In genomic region chr10:2079603-2080078, GRCh38 we compare ENCODE assay signal across 18 cellular contexts.
A peak's percentile ranks its signal among the peaks of the same experiment; 100 is the strongest.
DNase-seq lines count a peak whose midpoint lies in the region; ATAC-seq, FAIRE-seq and TF ChIP-seq lines count a peak whose summit lies in the region.
"Had no signal": no experiment of that assay in that cellular context is flagged by ENCODE, and none has a peak within 500 bp of the region (broad histone marks: within the 10 kb centered on the region; RNA-seq: fewer than 3 reads in every experiment).

No MANE protein-coding gene starts in this region.

- no peaks in the 10 kb centered on the region for H3K9me3 ChIP-seq in small intestine (ENCODE audit: control insufficient read depth, low read depth)
- H3K9me3 ChIP-seq: left lung, ovary, transverse colon had no signal

- no peak overlapping the region for H3K27ac Mint-ChIP-seq in chondrocyte (ENCODE audit: unreplicated experiment)
- H3K27ac Mint-ChIP-seq: activated B cell treated with CpG ODN at 0.5 μM for 24 hours; stimulated activated effector memory CD8-positive, alpha-beta T cell treated with anti-CD3 and anti-CD28 coated beads, Interleukin-12 subunit alpha, Interleukin-12 subunit beta, amount 100 ng/mL, for 72 hours; T-helper 1 cell treated with Interleukin-12 subunit alpha and Interleukin-12 subunit beta and Interleukin-4 antibody, amounts not matched to agents 30 μg/mL and 1 μg/mL, for 36 hours had no signal

- H3K27me3 ChIP-seq in small intestine (ENCODE audit: control insufficient read depth in 2 of 2, insufficient read depth in 2 of 2, low read length in 2 of 2), result no peaks in the 10 kb centered on the region
- H3K27me3 ChIP-seq: left lung, ovary, transverse colon had no signal

- peaks cover 2 to 4% of the 10 kb centered on the region in 2 donors for H3K4me1 ChIP-seq in small intestine (ENCODE audit: control insufficient read depth in 2 of 2, insufficient read depth in 1 of 2, low read depth in 1 of 2, low read length in 1 of 2)
- H3K4me1 ChIP-seq: left lung, transverse colon had no signal

- H3K27ac ChIP-seq in small intestine (ENCODE audit: low read depth in 1 of 2, low read length in 1 of 2), result peak overlapping the region; percentile 39 to 41
- H3K27ac ChIP-seq: left lung, ovary, transverse colon had no signal

- ATAC-seq in HG02943 (IDR thresholded peaks at IDR 0.05; ENCODE audit: low read depth, unreplicated experiment) (peak; percentile 84), HG02571 (IDR thresholded peaks at IDR 0.05; ENCODE audit: unreplicated experiment) (no peak)
- ATAC-seq: left lung; Right ventricle myocardium inferior; stimulated activated effector memory CD8-positive, alpha-beta T cell treated with anti-CD3 and anti-CD28 coated beads, Interleukin-12 subunit alpha, Interleukin-12 subunit beta, amount 100 ng/mL, for 72 hours had no signal

- FAIRE-seq in GM19239 (lab: Jason Lieb, UNC) (peak; percentile 52), small intestine (lab: Jason Lieb, UNC) (no peak)

- no peak overlapping the region for H3K4me3 ChIP-seq in small intestine (ENCODE audit: low read depth in 1 of 2, low read length in 2 of 2)
- H3K4me3 ChIP-seq: left lung, ovary, transverse colon had no signal

- 12 to 55% (median 27%) methylated on average over 4 of the region's 4 CpGs for WGBS in small intestine, 3 donors

- no peaks in the 10 kb centered on the region for H3K36me3 ChIP-seq in small intestine (ENCODE audit: control insufficient read depth in 2 of 2, insufficient read depth in 2 of 2, low read length in 2 of 2)
- H3K36me3 ChIP-seq: left lung, ovary, transverse colon had no signal

- H3K4me1 Mint-ChIP-seq in chondrocyte (ENCODE audit: low read depth), result peaks cover 13% of the 10 kb centered on the region
- H3K4me1 Mint-ChIP-seq: activated B cell treated with CpG ODN at 0.5 μM for 24 hours; stimulated activated effector memory CD8-positive, alpha-beta T cell treated with anti-CD3 and anti-CD28 coated beads, Interleukin-12 subunit alpha, Interleukin-12 subunit beta, amount 100 ng/mL, for 72 hours had no signal

- H3K27me3 Mint-ChIP-seq in chondrocyte (ENCODE audit: low read depth), result no peaks in the 10 kb centered on the region

- TF ChIP-seq CTCF in chondrocyte (IDR thresholded peaks at IDR 0.05), result no peak

- H3K9me3 Mint-ChIP-seq in chondrocyte (ENCODE audit: low read depth), result no peaks in the 10 kb centered on the region
- H3K9me3 Mint-ChIP-seq: activated B cell treated with CpG ODN at 0.5 μM for 24 hours; stimulated activated effector memory CD8-positive, alpha-beta T cell treated with anti-CD3 and anti-CD28 coated beads, Interleukin-12 subunit alpha, Interleukin-12 subunit beta, amount 100 ng/mL, for 72 hours; T-helper 1 cell treated with Interleukin-12 subunit alpha and Interleukin-12 subunit beta and Interleukin-4 antibody, amounts not matched to agents 30 μg/mL and 1 μg/mL, for 36 hours had no signal

- H3K36me3 Mint-ChIP-seq in chondrocyte (ENCODE audit: low read depth), result no peaks in the 10 kb centered on the region
- H3K36me3 Mint-ChIP-seq: stimulated activated effector memory CD8-positive, alpha-beta T cell treated with anti-CD3 and anti-CD28 coated beads, Interleukin-12 subunit alpha, Interleukin-12 subunit beta, amount 100 ng/mL, for 72 hours had no signal

- DNase-seq in GM19239 (ENCODE audit: insufficient read length, low spot score) (no peak), glomerular visceral epithelial cell (ENCODE audit: extremely low spot score) (peak; percentile 32), small intestine (peak; percentile 97), chondrocyte (ENCODE audit: low spot score) (no peak), T-helper 2 cell (no peak)
- DNase-seq: activated B cell treated with CpG ODN at 0.5 μM for 24 hours; activated effector memory CD4-positive, alpha-beta T cell treated with anti-CD3 and anti-CD28 coated beads, Interleukin-2, amount 50 U/mL, for 16 hours; amygdala; left lung; NCI-H1436; NCI-H226; ovary; transverse colon had no signal

- no peak overlapping the region for H3K4me3 Mint-ChIP-seq in chondrocyte (ENCODE audit: unreplicated experiment)
- H3K4me3 Mint-ChIP-seq: activated B cell treated with CpG ODN at 0.5 μM for 24 hours; stimulated activated effector memory CD8-positive, alpha-beta T cell treated with anti-CD3 and anti-CD28 coated beads, Interleukin-12 subunit alpha, Interleukin-12 subunit beta, amount 100 ng/mL, for 72 hours; T-helper 1 cell treated with Interleukin-12 subunit alpha and Interleukin-12 subunit beta and Interleukin-4 antibody, amounts not matched to agents 30 μg/mL and 1 μg/mL, for 36 hours had no signal

Comparison
In these comparisons a context has a peak if more than half of its experiments do, and no peak if none do; other contexts are left out.
1. DNase-seq: peak in glomerular visceral epithelial cell (single experiment) and small intestine (single experiment); none in GM19239 (single experiment), chondrocyte (single experiment) and T-helper 2 cell (0 of 5).